ENCODE assay signal across 8 cellular contexts in genomic region chr19:44141191-44142013, GRCh38.
A peak's percentile ranks its signal among the peaks of the same experiment; 100 is the strongest.
DNase-seq lines count a peak whose midpoint lies in the region; ATAC-seq and TF ChIP-seq lines count a peak whose summit lies in the region.

ZNF234 (plus strand) TSS chr19:44141554; CDS start chr19:44144633, 3,079 bp downstream.

- peaks cover 4% of the 10 kb centered on the region; the same call in 1 of the 2 replicates for H3K36me3 ChIP-seq in ACC112 (ENCODE audit: insufficient read depth, low read length)
- peaks cover 8 to 16% of the 10 kb centered on the region in 2 donors for H3K36me3 ChIP-seq in mucosa of rectum (ENCODE audit: control insufficient read depth in 2 of 2, insufficient read depth in 2 of 2, low read length in 2 of 2)

- no peaks in the 10 kb centered on the region for H3K4me1 ChIP-seq in ACC112 (ENCODE audit: control insufficient read depth, insufficient read depth, low read length, unreplicated experiment)
- peaks cover 6 to 10% of the 10 kb centered on the region in 2 donors for H3K4me1 ChIP-seq in mucosa of rectum (ENCODE audit: control insufficient read depth in 2 of 2, insufficient read depth in 2 of 2, low read length in 2 of 2)

- H3K27ac Mint-ChIP-seq in activated T-cell treated with anti-CD3 and anti-CD28 coated beads, Interleukin-2, amount 50 U/mL, for 24 hours = peak within 1 kb of the TSS; percentile 95

- H3K27ac ChIP-seq in ACC112 (ENCODE audit: low read depth, low read length) = 0 out of 2 replicates have a peak within 1 kb of the TSS, but pooled peaks have one; percentile 6
- H3K27ac ChIP-seq in mucosa of rectum (ENCODE audit: low read depth in 2 of 2, low read length in 2 of 2) = peak within 1 kb of the TSS; percentile 62 to 72

- H3K4me1 Mint-ChIP-seq in activated T-cell treated with anti-CD3 and anti-CD28 coated beads, Interleukin-2, amount 50 U/mL, for 24 hours (ENCODE audit: low read depth) = peaks cover 23% of the 10 kb centered on the region

- peak within 1 kb of the TSS; percentile 84 to 86 for H3K9ac ChIP-seq in mucosa of rectum (ENCODE audit: low read depth in 1 of 2, low read length in 2 of 2)

- H3K4me3 Mint-ChIP-seq in activated T-cell treated with anti-CD3 and anti-CD28 coated beads, Interleukin-2, amount 50 U/mL, for 24 hours = peak within 1 kb of the TSS; percentile 92

- DNase-seq in OCI-M1 (lab: John Stamatoyannopoulos, UW) (peak; percentile 89), erythroblast (lab: John Stamatoyannopoulos, UW) (peak; percentile 81 to 83)
- peak; percentile 82 for DNase-seq in activated T-cell treated with anti-CD3 and anti-CD28 coated beads, Interleukin-2, amount 50 U/mL, for 24 hours
- DNase-seq in stimulated activated CD8-positive, alpha-beta memory T cell treated with anti-CD3 and anti-CD28 coated beads, Interleukin-4, amount 100 ng/mL, for 1 hour (ENCODE audit: low read depth in 2 of 2, low spot score in 1 of 2) = peak; percentile 31 to 44

- H3K4me3 ChIP-seq in ACC112 (ENCODE audit: low read depth, low read length) = peak within 1 kb of the TSS; percentile 85
- H3K4me3 ChIP-seq in mucosa of rectum (ENCODE audit: low read length in 2 of 2) = peak within 1 kb of the TSS; percentile 97 to 100

- TF ChIP-seq POLR2A in erythroblast (IDR thresholded peaks at IDR 0.05; ENCODE audit: low read length) = peak; percentile 57

- H3K36me3 Mint-ChIP-seq in activated T-cell treated with anti-CD3 and anti-CD28 coated beads, Interleukin-2, amount 50 U/mL, for 24 hours (ENCODE audit: low read depth) = peaks cover 49% of the 10 kb centered on the region

- H3K79me2 ChIP-seq in ACC112 (ENCODE audit: control insufficient read depth, insufficient read depth, low read length, unreplicated experiment) = peaks cover 11% of the 10 kb centered on the region

- ATAC-seq in GM18907 (IDR thresholded peaks at IDR 0.05; ENCODE audit: unreplicated experiment) (peak; percentile 72), HG03565 (IDR thresholded peaks at IDR 0.05; ENCODE audit: unreplicated experiment) (peak; percentile 53)

- peak within 1 kb of the TSS; percentile 93 for H2AFZ ChIP-seq in ACC112 (ENCODE audit: low read length, unreplicated experiment)

- H3K9me3 Mint-ChIP-seq in activated T-cell treated with anti-CD3 and anti-CD28 coated beads, Interleukin-2, amount 50 U/mL, for 24 hours = peaks cover 41% of the 10 kb centered on the region

- H3K27me3 Mint-ChIP-seq in activated T-cell treated with anti-CD3 and anti-CD28 coated beads, Interleukin-2, amount 50 U/mL, for 24 hours = no peaks in the 10 kb centered on the region

- H3K9me3 ChIP-seq in mucosa of rectum (ENCODE audit: control insufficient read depth in 2 of 2, low read length in 2 of 2) = no peaks in the 10 kb centered on the region

- H3K27me3 ChIP-seq in ACC112 (ENCODE audit: insufficient read depth, low read length) = no peaks in the 10 kb centered on the region
- no peaks in the 10 kb centered on the region for H3K27me3 ChIP-seq in mucosa of rectum (ENCODE audit: control insufficient read depth in 2 of 2, insufficient read depth in 2 of 2, low read length in 2 of 2)

Comparison
In these comparisons a context has a peak if more than half of its experiments do, and no peak if none do; other contexts are left out.
1. Peak in every context shown above with its lines: DNase-seq, ATAC-seq, H3K4me3 ChIP-seq and H3K27ac ChIP-seq.
2. DNase-seq: peak in every context shown above with its lines; median percentile 89 in OCI-M1; 82 in activated T-cell treated with anti-CD3 and anti-CD28 coated beads, Interleukin-2, amount 50 U/mL, for 24 hours; 82 in erythroblast; 38 in stimulated activated CD8-positive, alpha-beta memory T cell treated with anti-CD3 and anti-CD28 coated beads, Interleukin-4, amount 100 ng/mL, for 1 hour.